Comparison of ENCODE assay signal across 26 cellular contexts in the genomic region with DNA sequence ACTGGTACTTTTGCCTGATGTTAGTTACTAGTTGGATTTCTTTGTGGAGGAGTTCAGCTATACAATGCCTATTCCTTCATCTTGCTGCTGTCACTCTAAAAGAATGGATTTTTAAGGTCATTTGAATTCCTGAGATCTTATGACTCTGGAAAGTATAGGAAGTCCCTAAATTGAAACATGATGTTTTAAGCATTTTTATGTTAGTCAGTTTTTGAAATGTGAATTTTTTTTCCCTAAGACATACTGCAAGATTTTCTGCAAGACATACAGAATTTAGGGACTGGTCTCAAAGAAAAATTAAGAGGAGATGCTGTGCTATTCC.
"Had no signal": no experiment of that assay in that cellular context is flagged by ENCODE, and none has a peak within 500 bp of the region (broad histone marks: within the 10 kb centered on the region; RNA-seq: fewer than 3 reads in every experiment).

No MANE protein-coding gene starts in this region.

- H3K4me1 Mint-ChIP-seq: activated CD4-positive, alpha-beta memory T cell treated with anti-CD3 and anti-CD28 coated beads, Interleukin-2, amount 10 ng/mL, durations not matched to agents 7 days and 5 days; activated CD4-positive, alpha-beta T cell treated with anti-CD3 and anti-CD28 coated beads for 36 hours; activated T-helper 17 cell treated with anti-CD3 and anti-CD28 coated beads, Interleukin-2, amount 50 U/mL, for 72 hours had no signal

- H3K27me3 Mint-ChIP-seq: activated CD4-positive, alpha-beta memory T cell treated with anti-CD3 and anti-CD28 coated beads, Interleukin-2, amount 10 ng/mL, durations not matched to agents 7 days and 5 days; activated CD4-positive, alpha-beta T cell treated with anti-CD3 and anti-CD28 coated beads for 36 hours; activated naive CD8-positive, alpha-beta T cell; activated T-helper 17 cell treated with anti-CD3 and anti-CD28 coated beads, Interleukin-2, amount 50 U/mL, for 72 hours had no signal

- DNase-seq: activated CD4-positive, alpha-beta memory T cell treated with anti-CD3 and anti-CD28 coated beads, Interleukin-2, amount 10 ng/mL, durations not matched to agents 7 days and 5 days; activated CD4-positive, alpha-beta T cell treated with anti-CD3 and anti-CD28 coated beads for 36 hours; activated CD4-positive, alpha-beta T cell treated with anti-CD3 and anti-CD28 coated beads, Interleukin-2, amount 50 U/mL, for 1 hour; activated gamma-delta T cell; activated naive CD4-positive, alpha-beta T cell treated with anti-CD3 and anti-CD28 coated beads for 36 hours; activated T-cell treated with anti-CD3 and anti-CD28 coated beads for 4 hours; activated T-cell treated with anti-CD3 and anti-CD28 coated beads, Interleukin-2, amount 50 U/mL, for 48 hours; anterior cingulate cortex; MG63; MV-4-11; NCI-H1092 treated with DMSO at 0.1 percent for 48 hours; NCI-H1417 treated with DMSO at 0.1 percent for 48 hours; NCI-H1694; NCI-H2029 treated with DMSO at 0.1 percent for 48 hours; NCI-H345; NCI-H510A; NCI-H526 treated with DMSO at 0.1 percent for 48 hours; NCI-H82; NK-92 treated with Interleukin-12 subunit alpha and Interleukin-12 subunit beta, amount 100 ng/mL, for 24 hours; PC-3; SHP77; T-helper 1 cell; WERI-Rb-1 had no signal

- H3K9me3 ChIP-seq: breast epithelium had no signal

- ATAC-seq: activated CD4-positive, alpha-beta T cell treated with anti-CD3 and anti-CD28 coated beads for 36 hours; activated T-helper 17 cell treated with anti-CD3 and anti-CD28 coated beads, Interleukin-2, amount 50 U/mL, for 72 hours; PC-3 had no signal

- H3K4me3 Mint-ChIP-seq: activated CD4-positive, alpha-beta memory T cell treated with anti-CD3 and anti-CD28 coated beads, Interleukin-2, amount 10 ng/mL, durations not matched to agents 7 days and 5 days; activated CD4-positive, alpha-beta T cell treated with anti-CD3 and anti-CD28 coated beads for 36 hours; activated naive CD4-positive, alpha-beta T cell treated with anti-CD3 and anti-CD28 coated beads for 36 hours; activated naive CD8-positive, alpha-beta T cell; activated T-helper 17 cell treated with anti-CD3 and anti-CD28 coated beads, Interleukin-2, amount 50 U/mL, for 72 hours had no signal

- H3K9me3 Mint-ChIP-seq: activated naive CD4-positive, alpha-beta T cell treated with anti-CD3 and anti-CD28 coated beads for 36 hours had no signal

- H3K4me3 ChIP-seq: breast epithelium, MG63 had no signal

- H3K27ac Mint-ChIP-seq: activated CD4-positive, alpha-beta memory T cell treated with anti-CD3 and anti-CD28 coated beads, Interleukin-2, amount 10 ng/mL, durations not matched to agents 7 days and 5 days; activated CD4-positive, alpha-beta T cell treated with anti-CD3 and anti-CD28 coated beads for 36 hours; activated naive CD4-positive, alpha-beta T cell treated with anti-CD3 and anti-CD28 coated beads for 36 hours; activated naive CD8-positive, alpha-beta T cell; activated T-helper 17 cell treated with anti-CD3 and anti-CD28 coated beads, Interleukin-2, amount 50 U/mL, for 72 hours had no signal

- H3K27ac ChIP-seq: breast epithelium, WERI-Rb-1 had no signal

- H3K27me3 ChIP-seq: breast epithelium, MG63 had no signal

- H3K4me1 ChIP-seq: breast epithelium had no signal

- H3K36me3 ChIP-seq: breast epithelium, MG63, WERI-Rb-1 had no signal
